In the genomic region with DNA sequence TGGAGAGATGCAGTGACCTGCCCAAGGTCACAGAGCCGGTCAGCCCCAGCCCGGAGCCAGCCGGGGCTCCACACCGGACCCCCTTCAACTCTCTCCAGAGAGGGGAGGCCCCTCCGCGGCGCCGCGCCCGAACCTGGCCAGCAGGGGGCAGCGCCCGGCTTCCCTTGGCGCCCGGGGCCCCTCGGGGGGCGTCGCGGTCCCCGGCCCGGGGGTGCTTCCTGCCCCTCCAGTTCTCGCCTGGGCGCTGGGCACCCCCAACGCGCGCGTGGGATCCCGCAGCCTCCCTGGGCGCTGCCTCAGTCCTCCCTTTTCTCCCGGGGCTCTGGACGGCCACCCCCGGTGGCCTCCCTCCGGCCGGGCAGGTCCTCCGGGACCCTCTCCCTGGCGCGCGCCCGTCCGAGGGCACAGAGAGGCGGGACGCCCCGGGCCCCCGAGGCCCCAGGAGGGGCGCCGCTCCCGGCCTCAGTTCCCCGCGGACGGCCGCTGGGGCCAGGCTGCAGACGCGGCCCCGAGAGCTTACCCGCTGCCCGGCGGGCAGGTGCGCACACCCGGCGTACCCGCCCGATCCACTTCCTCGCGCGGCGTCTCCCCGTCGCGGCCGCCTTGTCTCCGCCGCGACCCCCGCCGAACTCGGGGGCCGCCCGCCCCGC, we compare ENCODE assay signal across 7 cellular contexts. TPM values are rescaled to one million over a fixed set of nuclear protein-coding genes. Genes with fewer than 3 reads are reported as not detected.
DNase-seq lines count a peak whose midpoint lies in the region; ATAC-seq and TF ChIP-seq lines count a peak whose summit lies in the region.

No MANE protein-coding gene starts in this region.

- H3K4me1 ChIP-seq in SK-N-SH (ENCODE audit: control insufficient read depth in 1 of 2, insufficient read depth in 2 of 2, low read depth in 1 of 2, low read length in 1 of 2) (no peaks in the 10 kb centered on the region), colonic mucosa (no peaks in the 10 kb centered on the region), mucosa of stomach (ENCODE audit: control insufficient read depth, insufficient read depth, low read length) (peaks cover 5% of the 10 kb centered on the region), upper lobe of right lung (peaks cover 6% of the 10 kb centered on the region)

- DNase-seq in GM19238 (ENCODE audit: insufficient read length, low spot score) (peak; percentile 29), SK-N-SH (peak; percentile 89), colonic mucosa (peak; percentile 34), upper lobe of right lung (no peak)
- no peak for DNase-seq in NK-92 treated with Interleukin-12 subunit alpha and Interleukin-12 subunit beta, amount 100 ng/mL, for 24 hours (lab: John Stamatoyannopoulos, UW)

- H3K27me3 ChIP-seq in SK-N-SH (ENCODE audit: insufficient read depth) (peaks cover 14% of the 10 kb centered on the region; the same call in 1 of the 2 replicates), colonic mucosa (peaks cover 21% of the 10 kb centered on the region), mucosa of stomach (ENCODE audit: control insufficient read depth, insufficient read depth, low read length) (peaks cover 48% of the 10 kb centered on the region), upper lobe of right lung (peaks cover 49% of the 10 kb centered on the region)

- intact Hi-C loops in colonic mucosa (cut with DNase I) (loop anchor here (5.0 kb wide), 1 partner anchor 60 kb away; no protein-coding TSS in a partner anchor), upper lobe of right lung (cut with DNase I) (no loop called here)

- WGBS in SK-N-SH (ENCODE audit: low lambda C conversion rate), result 0% methylated on average over 7 of the region's 78 CpGs

- H3K36me3 ChIP-seq in SK-N-SH (replicated peaks in 1 of 2; ENCODE audit: control insufficient read depth in 1 of 2, insufficient read depth in 2 of 2, low read length in 1 of 2) (no peaks in the 10 kb centered on the region), colonic mucosa (no peaks in the 10 kb centered on the region), mucosa of stomach (ENCODE audit: control insufficient read depth, insufficient read depth, low read length) (no peaks in the 10 kb centered on the region), upper lobe of right lung (no peaks in the 10 kb centered on the region)

- H3K9ac ChIP-seq in SK-N-SH (no peak overlapping the region), colonic mucosa (ENCODE audit: low read depth in 2 of 2, low read length in 2 of 2) (peak overlapping the region in 1 of 2 donors; percentile 12), mucosa of stomach (ENCODE audit: low read length) (no peak overlapping the region)

- POLR2A ChIA-PET in SK-N-SH (lab: Yijun Ruan, JAX), result no interaction called here

- H3K27ac ChIP-seq in SK-N-SH (ENCODE audit: low read depth in 2 of 2, low read length in 1 of 2) (no peak overlapping the region), colonic mucosa (no peak overlapping the region), upper lobe of right lung (no peak overlapping the region)

- peak; percentile 78 for TF ChIP-seq CTCF in SK-N-SH (IDR thresholded peaks at IDR 0.05)
- peak; percentile 80 for TF ChIP-seq CTCF in colonic mucosa (IDR thresholded peaks at IDR 0.05)
- peak; percentile 63 for TF ChIP-seq CTCF in upper lobe of right lung (IDR thresholded peaks at IDR 0.05)

- H3F3A ChIP-seq in SK-N-SH (replicated peaks; ENCODE audit: insufficient read depth), result peaks cover 4% of the 10 kb centered on the region

- ATAC-seq in upper lobe of right lung, result peak; percentile 63
- no peak for ATAC-seq in GM21737 (IDR thresholded peaks at IDR 0.05; ENCODE audit: unreplicated experiment)

- CTCF ChIA-PET in SK-N-SH (lab: Yijun Ruan, JAX), result interaction anchor here (0.6 to 5.1 kb wide), 30 partner anchors 8 to 240 kb away, joined by 3 to 28 read pairs (median 3); no protein-coding TSS in a partner anchor

- no peaks in the 10 kb centered on the region for H4K20me1 ChIP-seq in SK-N-SH (ENCODE audit: insufficient read depth)

- TF ChIP-seq EP300 in SK-N-SH (IDR thresholded peaks at IDR 0.05; ENCODE audit: borderline replicate concordance in 1 of 2, low read depth in 1 of 2, low read length in 1 of 2), result no peak

- peak overlapping the region; percentile 52 to 53 for H3K4me3 ChIP-seq in SK-N-SH (ENCODE audit: low read depth in 2 of 2, low read length in 1 of 2)
- peak overlapping the region; percentile 51 for H3K4me3 ChIP-seq in colonic mucosa
- H3K4me3 ChIP-seq in mucosa of stomach (ENCODE audit: low read length), result peak overlapping the region; percentile 14
- peak overlapping the region; percentile 47 for H3K4me3 ChIP-seq in upper lobe of right lung

- H3K9me3 ChIP-seq in SK-N-SH, result no peaks in the 10 kb centered on the region
- no peaks in the 10 kb centered on the region for H3K9me3 ChIP-seq in colonic mucosa
- no peaks in the 10 kb centered on the region for H3K9me3 ChIP-seq in mucosa of stomach (ENCODE audit: control insufficient read depth, low read length)
- H3K9me3 ChIP-seq in upper lobe of right lung, result no peaks in the 10 kb centered on the region

- TF ChIP-seq RAD21 in SK-N-SH (IDR thresholded peaks at IDR 0.05; ENCODE audit: low read length), result peak; percentile 52

- peak overlapping the region; percentile 81 for H3K4me2 ChIP-seq in SK-N-SH

- no peaks in the 10 kb centered on the region for H3K9me2 ChIP-seq in SK-N-SH

- no peaks in the 10 kb centered on the region for H3K79me2 ChIP-seq in SK-N-SH (ENCODE audit: insufficient read depth)

- H2AFZ ChIP-seq in SK-N-SH (ENCODE audit: low read depth), result peak overlapping the region; percentile 83; the same call in 1 of the 2 replicates

TF ChIP-seq in SK-N-SH, 30 proteins besides CTCF, POLR2A, EP300 and RAD21:
- TF ChIP-seq SMC3 (IDR thresholded peaks at IDR 0.05; ENCODE audit: low read depth, low read length) (peak; percentile 61), CHD2 (IDR thresholded peaks at IDR 0.05; ENCODE audit: low read length, partially characterized antibody) (no peak)

RNA-seq across cellular contexts. Expression of gene HTR1D, which starts 0.4 kb away (rescaled TPM):
- polyA plus RNA-seq in SK-N-SH (2012; rRNA removed), result 0.29 and 0.39 TPM in 2 replicates
- polyA plus RNA-seq in SK-N-SH (2012; cell fraction: cytosol; rRNA removed), result 0.29 and 0.31 TPM in 2 replicates
- polyA plus RNA-seq in SK-N-SH (2012; cell fraction: nucleus; rRNA removed), result 0.27 and 0.36 TPM in 2 replicates
- total RNA-seq in colonic mucosa (under 1 TPM; 0.27 to 0.42 TPM), upper lobe of right lung (0.93 TPM)

RNA-seq across cellular contexts. Expression of gene LUZP1, which starts 48.2 kb away (rescaled TPM):
- 8.9 and 12.5 TPM in 2 replicates for polyA plus RNA-seq in SK-N-SH (2012; rRNA removed)
- 7.7 and 8.8 TPM in 2 replicates for polyA plus RNA-seq in SK-N-SH (2012; cell fraction: cytosol; rRNA removed)
- polyA plus RNA-seq in SK-N-SH (2012; cell fraction: nucleus; rRNA removed), result 9.3 and 16.6 TPM in 2 replicates
- 10 to 100 TPM; 42.4 to 50.4 TPM for total RNA-seq in colonic mucosa
- 36.4 TPM for total RNA-seq in upper lobe of right lung

Comparison
In these comparisons a context has a peak if more than half of its experiments do, and no peak if none do; other contexts are left out.
1. DNase-seq: peak in GM19238 (single experiment), SK-N-SH (single experiment) and colonic mucosa (single experiment); none in upper lobe of right lung (single experiment) and NK-92 treated with Interleukin-12 subunit alpha and Interleukin-12 subunit beta, amount 100 ng/mL, for 24 hours (single experiment).
2. Peak in every context shown above with its lines, with median percentiles within 50 percentile points of each other: H3K4me3 ChIP-seq and CTCF ChIP-seq.